In genomic region chr11:20128528-20128825, GRCh38 we compare ENCODE assay signal across 14 cellular contexts. TPM values are rescaled to one million over a fixed set of nuclear protein-coding genes. Genes with fewer than 3 reads are reported as not detected.
DNase-seq lines count a peak whose midpoint lies in the region; ATAC-seq and TF ChIP-seq lines count a peak whose summit lies in the region.
"Not testable (repeated sequence)": the region's sequence is repeated elsewhere in the genome, so short reads cannot be mapped to it uniquely, and the experiment has no call there.
"Had no signal": no experiment of that assay in that cellular context is flagged by ENCODE, and none has a peak within 500 bp of the region (broad histone marks: within the 10 kb centered on the region; RNA-seq: fewer than 3 reads in every experiment).

No MANE protein-coding gene starts in this region.

- intact Hi-C loops in MCF 10A (cut with micrococcal nuclease), result loop anchor here (1.0 to 5.0 kb wide), 3 partner anchors 209 to 484 kb away; no protein-coding TSS in a partner anchor
- intact Hi-C loops in natural killer cell (cut with micrococcal nuclease), result loop anchor here (2.0 to 5.0 kb wide), 2 partner anchors 226 to 484 kb away; no protein-coding TSS in a partner anchor

- not testable (repeated sequence) for H3K9ac ChIP-seq in KMS-11

- TF ChIP-seq CTCF in 22Rv1 (IDR thresholded peaks at IDR 0.05) (peak; percentile 41), C4-2B (conservative IDR thresholded peaks at IDR 0.05) (peak; percentile 39), KMS-11 (conservative IDR thresholded peaks at IDR 0.05; ENCODE audit: low read depth, low read length) (peak; percentile 10; the same call in 1 of the 2 replicates), RWPE1 (conservative IDR thresholded peaks at IDR 0.05; ENCODE audit: low read depth) (0 out of 2 replicates have a peak, but pooled peaks have one; percentile 52), WTC11 (IDR thresholded peaks at IDR 0.05) (peak; percentile 10; the same call in 1 of the 2 replicates), natural killer cell (IDR thresholded peaks at IDR 0.05) (peak; percentile 2)
- not testable (repeated sequence) for TF ChIP-seq CTCF in MCF 10A (IDR thresholded peaks at IDR 0.05; ENCODE audit: unreplicated experiment)

- not testable (repeated sequence) for BruUV-seq in MCF 10A (replicated peaks; lab: Mats Ljungman, UMichigan)

- H3K27me3 ChIP-seq in KMS-11 (ENCODE audit: insufficient read depth, low read depth), result not testable (repeated sequence)

- ATAC-seq in WTC11, natural killer cell: not testable (repeated sequence)

- H2AFZ ChIP-seq in KMS-11 (ENCODE audit: low read depth), result not testable (repeated sequence)

- H3K36me3 Mint-ChIP-seq in WTC11, natural killer cell: not testable (repeated sequence)
- H3K36me3 Mint-ChIP-seq in MCF 10A (ENCODE audit: insufficient read depth, unreplicated experiment), result peaks cover 15% of the 10 kb centered on the region

- H3K27ac ChIP-seq in 22Rv1, C4-2B, KMS-11, RWPE1: not testable (repeated sequence)

- H3K27ac Mint-ChIP-seq in WTC11, natural killer cell: not testable (repeated sequence)
- peak overlapping the region; percentile 23 for H3K27ac Mint-ChIP-seq in MCF 10A (ENCODE audit: low read depth, unreplicated experiment)

- H3K27me3 Mint-ChIP-seq in WTC11 (ENCODE audit: low read depth) (peaks cover 25% of the 10 kb centered on the region), natural killer cell (ENCODE audit: low read depth in 2 of 2) (peaks cover 26 to 28% of the 10 kb centered on the region in 2 donors)
- H3K27me3 Mint-ChIP-seq in MCF 10A (ENCODE audit: insufficient read depth, unreplicated experiment), result not testable (repeated sequence)

- CTCF ChIA-PET in RWPE1 (lab: Yijun Ruan, JAX), result interaction anchor here (0.6 to 2.0 kb wide), 22 partner anchors 9 to 571 kb away, joined by 3 to 13 read pairs (median 4); partner anchors contain the start of gene HTATIP2
- CTCF ChIA-PET in WTC11 (lab: Charles Lee), result interaction anchor here (0.5 to 3.1 kb wide), 89 partner anchors 10 to 627 kb away, joined by 3 to 130 read pairs (median 5); partner anchors contain the start of gene DBX1
- CTCF ChIA-PET in MCF 10A (lab: Yijun Ruan, JAX), result interaction anchor here (0.5 to 6.4 kb wide), 78 partner anchors 8 to 903 kb away, joined by 3 to 253 read pairs (median 5); partner anchors contain the start of gene HTATIP2

- not testable (repeated sequence) for H3K4me3 ChIP-seq in KMS-11 (IDR thresholded peaks at IDR 0.05; ENCODE audit: insufficient read depth, low read depth, low read length)

- H3K9me3 Mint-ChIP-seq in WTC11; MCF 10A (ENCODE audit: unreplicated experiment); natural killer cell: not testable (repeated sequence)

- H3K4me1 ChIP-seq in KMS-11 (ENCODE audit: low read depth, poor library complexity, severe bottlenecking), result not testable (repeated sequence)

- H3K4me1 Mint-ChIP-seq in WTC11 (peaks cover 10% of the 10 kb centered on the region), MCF 10A (ENCODE audit: insufficient read depth, unreplicated experiment) (peaks cover 27% of the 10 kb centered on the region), natural killer cell (peaks cover 11% of the 10 kb centered on the region in 2 donors)

- not testable (repeated sequence) for DNase-seq in RWPE1 (ENCODE audit: low spot score); WTC11 (ENCODE audit: low spot score); MCF 10A (ENCODE audit: unreplicated experiment); natural killer cell

- H4K20me1 ChIP-seq in KMS-11 (ENCODE audit: insufficient read depth), result not testable (repeated sequence)

- H3K79me2 ChIP-seq in KMS-11 (ENCODE audit: insufficient read depth, low read depth), result not testable (repeated sequence)

- not testable (repeated sequence) for H3K4me3 Mint-ChIP-seq in WTC11; MCF 10A (ENCODE audit: unreplicated experiment); natural killer cell

- POLR2A ChIA-PET in RWPE1 (lab: Yijun Ruan, JAX; ENCODE audit: low non-redundant PET) (interaction anchor here (0.8 kb wide), 1 partner anchor 17 kb away, joined by 3 read pairs; no protein-coding TSS in a partner anchor), WTC11 (lab: Charles Lee) (interaction anchor here (1.1 kb wide), 1 partner anchor 8 kb away, joined by 3 read pairs; no protein-coding TSS in a partner anchor), MCF 10A (lab: Yijun Ruan, JAX) (interaction anchor here (0.7 to 4.4 kb wide), 8 partner anchors 11 to 226 kb away, joined by 3 to 28 read pairs (median 4); partner anchors contain the start of gene DBX1)

- not testable (repeated sequence) for H3K4me2 ChIP-seq in KMS-11

- not testable (repeated sequence) for H3K36me3 ChIP-seq in KMS-11 (ENCODE audit: insufficient read depth)

RNA-seq across cellular contexts. Expression of gene DBX1, which starts 31.8 kb away (rescaled TPM):
- 0.14 to 0.24 TPM (median 0.14 TPM) in 3 replicates for total RNA-seq in WTC11 (2021)
- not detected in 2 replicates for total RNA-seq in MCF 10A (2022)
- total RNA-seq in natural killer cell, result not detected
- total RNA-seq: A673; Calu3; CD4-positive, alpha-beta memory T cell; Daoy; G401; GM23338; H4 had no signal
